ENCODE assay signal across 22 cellular contexts in the genomic region with DNA sequence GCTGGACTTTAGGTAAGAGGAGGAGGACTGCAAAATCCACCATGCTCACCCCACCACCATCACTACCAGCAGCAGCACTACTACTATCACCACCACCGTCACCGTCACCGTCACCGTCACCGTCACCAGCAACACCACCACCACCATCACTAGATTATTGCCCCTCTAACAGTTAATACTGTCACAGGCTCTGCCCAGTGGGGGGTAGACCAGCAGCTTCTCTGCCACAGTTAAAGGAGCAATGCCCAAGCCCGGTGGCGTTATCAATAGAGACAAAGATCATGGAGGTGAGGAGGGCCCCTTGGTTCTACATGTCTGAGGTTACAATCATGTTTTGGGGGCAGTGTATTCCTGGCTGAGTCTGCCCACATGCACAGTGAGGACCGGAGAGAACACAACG.
DNase-seq lines count a peak whose midpoint lies in the region; ATAC-seq and TF ChIP-seq lines count a peak whose summit lies in the region.
"Had no signal": no experiment of that assay in that cellular context is flagged by ENCODE, and none has a peak within 500 bp of the region (broad histone marks: within the 10 kb centered on the region; RNA-seq: fewer than 3 reads in every experiment).

No MANE protein-coding gene starts in this region.

- no peak overlapping the region for H4K91ac ChIP-seq in neuronal stem cell (ENCODE audit: low read depth, low read length, poor library complexity)

- H2BK12ac ChIP-seq in neuronal stem cell (ENCODE audit: low read length) = peak overlapping the region; percentile 82

- H2AFZ ChIP-seq in neuronal stem cell (ENCODE audit: low read length) = no peak overlapping the region

- no peak overlapping the region for H3K4me2 ChIP-seq in neuronal stem cell (ENCODE audit: insufficient read depth, low read length, poor library complexity, severe bottlenecking)
- H3K4me2 ChIP-seq: BLaER1 had no signal

- no peaks in the 10 kb centered on the region for H3K36me3 ChIP-seq in neuronal stem cell (replicated peaks in 1 of 2; ENCODE audit: control insufficient read depth in 2 of 2, insufficient read depth in 2 of 2, low read length in 2 of 2)
- H3K36me3 ChIP-seq: BE2C, BLaER1 had no signal

- no CpG with 5 or more reads among the region's 9 CpGs for WGBS in neuronal stem cell (ENCODE audit: extremely low coverage in 2 of 2, insufficient read length in 2 of 2, insufficient replicate concordance in 1 of 2), 2 donors

- no peak overlapping the region for H3K9ac ChIP-seq in neuronal stem cell (ENCODE audit: low read depth, low read length, poor library complexity)
- H3K9ac ChIP-seq: BLaER1 had no signal

- H3K27ac ChIP-seq in coronary artery = no peak overlapping the region
- no peak overlapping the region for H3K27ac ChIP-seq in neuronal stem cell (replicated peaks; ENCODE audit: low read length)
- H3K27ac ChIP-seq: BLaER1 had no signal

- H3K18ac ChIP-seq in neuronal stem cell (ENCODE audit: low read length) = peak overlapping the region; percentile 63

- DNase-seq in coronary artery (ENCODE audit: low spot score) (peak; percentile 49), neuronal stem cell (ENCODE audit: low spot score) (no peak)
- DNase-seq: 8988T; ACHN; BE2C; C1 segment of cervical spinal cord; CD4-positive, alpha-beta memory T cell; CD4-positive, CD25-positive, alpha-beta regulatory T cell; CD8-positive, alpha-beta memory T cell; COR-L47; DMS 273 treated with DMSO at 0.1 percent for 48 hours; DMS153; DMS53; DMS79; DND-41; EL; GDM1 had no signal

- no peak overlapping the region for H4K8ac ChIP-seq in neuronal stem cell (ENCODE audit: low read depth, low read length)

- no peak overlapping the region for H3K4ac ChIP-seq in neuronal stem cell (ENCODE audit: low read length)

- no peak overlapping the region for H3K23ac ChIP-seq in neuronal stem cell (ENCODE audit: low read depth, low read length, poor library complexity)

- no peak overlapping the region for H2BK5ac ChIP-seq in neuronal stem cell (ENCODE audit: low read length)

- no peaks in the 10 kb centered on the region for H3K27me3 ChIP-seq in neuronal stem cell (ENCODE audit: control insufficient read depth in 3 of 3, insufficient read depth in 3 of 3, low read depth in 1 of 3, low read length in 3 of 3)
- H3K27me3 ChIP-seq: BE2C, BLaER1 had no signal

- H3K4me1 ChIP-seq in neuronal stem cell (ENCODE audit: control insufficient read depth in 2 of 2, insufficient read depth in 1 of 2, low read depth in 1 of 2, low read length in 2 of 2) = no peaks in the 10 kb centered on the region
- H3K4me1 ChIP-seq: BE2C, BLaER1 had no signal

- peaks cover 2% of the 10 kb centered on the region for H3K79me1 ChIP-seq in neuronal stem cell (ENCODE audit: low read depth, low read length)

- no peak for TF ChIP-seq CTCF in coronary artery (IDR thresholded peaks at IDR 0.05)

- no peak overlapping the region for H2BK120ac ChIP-seq in neuronal stem cell (ENCODE audit: low read depth, low read length)

- no peak overlapping the region for H3K14ac ChIP-seq in neuronal stem cell (ENCODE audit: low read length)

- peak overlapping the region; percentile 21 for H2BK15ac ChIP-seq in neuronal stem cell (ENCODE audit: low read length)

- ATAC-seq in HG02884 (IDR thresholded peaks at IDR 0.05; ENCODE audit: unreplicated experiment) = no peak
- ATAC-seq in HG03280 (IDR thresholded peaks at IDR 0.05; ENCODE audit: unreplicated experiment) = no peak
- no peak for ATAC-seq in HG02623 (IDR thresholded peaks at IDR 0.05; ENCODE audit: unreplicated experiment)
- ATAC-seq: GM12878 had no signal

- H2AK5ac ChIP-seq in neuronal stem cell (ENCODE audit: low read depth, low read length) = no peak overlapping the region

- H3K9me3 ChIP-seq in neuronal stem cell (replicated peaks in 1 of 2; ENCODE audit: control insufficient read depth in 2 of 2, insufficient read depth in 1 of 2, low read depth in 1 of 2, low read length in 2 of 2) = peaks cover 0 to 3% of the 10 kb centered on the region in 2 donors
- H3K9me3 ChIP-seq: BE2C, BLaER1 had no signal

- no peak overlapping the region for H3K4me3 ChIP-seq in coronary artery
- H3K4me3 ChIP-seq in neuronal stem cell (ENCODE audit: low read length in 2 of 2) = no peak overlapping the region
- H3K4me3 ChIP-seq: BLaER1, GM12878 had no signal
